ENCODE assay signal across 8 cellular contexts in genomic region chr20:7859371-7859802, GRCh38.
DNase-seq lines count a peak whose midpoint lies in the region; ATAC-seq, FAIRE-seq and TF ChIP-seq lines count a peak whose summit lies in the region.

No MANE protein-coding gene starts in this region.

- no peaks in the 10 kb centered on the region for H3K9me3 Mint-ChIP-seq in osteocyte (ENCODE audit: unreplicated experiment)

- peak; percentile 31 for FAIRE-seq in GM12891 (lab: Jason Lieb, UNC)

- no peak for DNase-seq in GM12891 (ENCODE audit: insufficient read length, low spot score)
- peak; percentile 74 for DNase-seq in M059J (ENCODE audit: low read depth)
- peak; percentile 75 for DNase-seq in RKO (ENCODE audit: low spot score)
- DNase-seq in osteocyte (ENCODE audit: extremely low spot score, unreplicated experiment): no peak
- no peak for DNase-seq in OCI-M2 (lab: John Stamatoyannopoulos, UW; ENCODE audit: unreplicated experiment)
- DNase-seq in CD1c-positive myeloid dendritic cell (ENCODE audit: extremely low spot score): no peak

- H3K4me3 Mint-ChIP-seq in osteocyte (ENCODE audit: unreplicated experiment): no peak overlapping the region

- no peaks in the 10 kb centered on the region for H3K36me3 Mint-ChIP-seq in osteocyte (ENCODE audit: unreplicated experiment)

- no peak overlapping the region for H3K27ac Mint-ChIP-seq in osteocyte (ENCODE audit: unreplicated experiment)

- no peak overlapping the region for H3K27ac ChIP-seq in 22Rv1

- no peaks in the 10 kb centered on the region for H3K4me1 Mint-ChIP-seq in osteocyte (ENCODE audit: unreplicated experiment)

- no peak for TF ChIP-seq POLR2A in GM12891 (IDR thresholded peaks at IDR 0.05; ENCODE audit: low read depth, low read length)

- peak; percentile 91 for ATAC-seq in esophagus mucosa

- TF ChIP-seq CTCF in 22Rv1 (IDR thresholded peaks at IDR 0.05) (peak; percentile 79), osteocyte (IDR thresholded peaks at IDR 0.05) (peak; percentile 62)

- H3K27me3 Mint-ChIP-seq in osteocyte (ENCODE audit: unreplicated experiment): peaks cover 9% of the 10 kb centered on the region

TF ChIP-seq in GM12891, 5 proteins besides CTCF, POLR2A, EP300 and RAD21:
- no peak for TF ChIP-seq SPI1 (IDR thresholded peaks at IDR 0.05; ENCODE audit: low read depth, low read length)
- no peak for TF ChIP-seq TAF1 (IDR thresholded peaks at IDR 0.05; ENCODE audit: low read depth, low read length)
- no peak for TF ChIP-seq POU2F2 (IDR thresholded peaks at IDR 0.05; ENCODE audit: low read depth, low read length)
- no peak for TF ChIP-seq POLR2AphosphoS5 (IDR thresholded peaks at IDR 0.05; ENCODE audit: low read depth, low read length)
- no peak for TF ChIP-seq PAX5 (IDR thresholded peaks at IDR 0.05; ENCODE audit: insufficient read depth, low read length, severe bottlenecking)

Comparison
In these comparisons a context has a peak if more than half of its experiments do, and no peak if none do; other contexts are left out.
1. DNase-seq: peak in M059J (single experiment) and RKO (single experiment); none in GM12891 (single experiment), osteocyte (single experiment), OCI-M2 (single experiment) and CD1c-positive myeloid dendritic cell (single experiment).